Comparison of ENCODE assay signal across 9 cellular contexts in the genomic region with DNA sequence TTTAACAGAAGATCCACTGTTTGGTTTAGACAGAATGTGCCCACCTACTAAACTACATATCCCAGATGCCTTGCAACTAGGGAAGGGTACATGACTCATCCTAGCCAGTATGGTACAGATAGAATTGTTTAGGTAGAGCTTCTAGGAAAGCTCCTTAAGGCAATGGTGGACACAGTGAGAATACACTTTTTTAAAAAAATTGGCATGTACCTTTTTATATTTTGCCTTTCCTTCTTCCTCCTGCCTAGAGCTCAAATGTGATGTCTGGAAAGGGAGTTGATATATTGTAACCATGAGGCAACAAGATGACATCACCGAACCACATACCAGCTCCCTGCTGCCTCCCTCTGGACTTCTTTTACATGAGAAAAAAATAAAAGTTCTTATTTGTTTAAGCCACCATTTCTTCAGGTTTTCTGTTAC. TPM values are rescaled to one million over a fixed set of nuclear protein-coding genes. Genes with fewer than 3 reads are reported as not detected.
DNase-seq lines count a peak whose midpoint lies in the region; ATAC-seq and TF ChIP-seq lines count a peak whose summit lies in the region.
"Had no signal": no experiment of that assay in that cellular context is flagged by ENCODE, and none has a peak within 500 bp of the region (broad histone marks: within the 10 kb centered on the region; RNA-seq: fewer than 3 reads in every experiment).

No MANE protein-coding gene starts in this region.

- H3K9me3 ChIP-seq in OCI-LY3 (ENCODE audit: insufficient read depth, low read length), result no peaks in the 10 kb centered on the region
- H3K9me3 ChIP-seq: spleen had no signal

- no peaks in the 10 kb centered on the region for H3K36me3 ChIP-seq in GM23338 (ENCODE audit: insufficient read depth)
- H3K36me3 ChIP-seq in OCI-LY3 (replicated peaks; ENCODE audit: low read depth, low read length), result no peaks in the 10 kb centered on the region
- H3K36me3 ChIP-seq: spleen had no signal

- H3K4me3 ChIP-seq in AG10803 (ENCODE audit: low read length) (no peak overlapping the region), GM23338 (no peak overlapping the region), OCI-LY3 (ENCODE audit: low read length) (no peak overlapping the region)
- H3K4me3 ChIP-seq: spleen had no signal

- no peaks in the 10 kb centered on the region for H3K27me3 Mint-ChIP-seq in GM23338 (ENCODE audit: insufficient read depth, low read depth, poor library complexity)

- POLR2A ChIA-PET in GM10248 (lab: Yijun Ruan, JAX), result no interaction called here

- no peak overlapping the region for H3K27ac ChIP-seq in GM23338 (ENCODE audit: low read depth)
- H3K27ac ChIP-seq in OCI-LY3 (ENCODE audit: low read length), result no peak overlapping the region
- no peak overlapping the region for H3K27ac ChIP-seq in foreskin keratinocyte
- H3K27ac ChIP-seq: spleen had no signal

- H3K79me2 ChIP-seq in GM23338 (replicated peaks; ENCODE audit: insufficient read depth) (no peaks in the 10 kb centered on the region), OCI-LY3 (ENCODE audit: low read length) (no peaks in the 10 kb centered on the region)

- H3K4me1 Mint-ChIP-seq in GM23338, result no peaks in the 10 kb centered on the region

- H3K9me3 Mint-ChIP-seq in GM23338, result no peaks in the 10 kb centered on the region; the same call in 2 of the 3 replicates

- H3K4me3 Mint-ChIP-seq in GM23338, result no peak overlapping the region

- CTCF ChIA-PET in GM10248 (lab: Yijun Ruan, JAX), result interaction anchor here (0.7 to 3.1 kb wide), 15 partner anchors 9 to 207 kb away, joined by 3 to 13 read pairs (median 4); no protein-coding TSS in a partner anchor

- H3K36me3 Mint-ChIP-seq in GM23338 (ENCODE audit: low read depth), result no peaks in the 10 kb centered on the region

- no peaks in the 10 kb centered on the region for H3K27me3 ChIP-seq in GM23338 (ENCODE audit: insufficient read depth)
- peaks cover 4% of the 10 kb centered on the region; the same call in 1 of the 2 replicates for H3K27me3 ChIP-seq in OCI-LY3 (ENCODE audit: low read depth, low read length)
- peaks cover 47% of the 10 kb centered on the region for H3K27me3 ChIP-seq in foreskin keratinocyte

- TF ChIP-seq CTCF in AG10803 (conservative IDR thresholded peaks at IDR 0.05; ENCODE audit: low read length) (peak; percentile 56), GM23338 (conservative IDR thresholded peaks at IDR 0.05; ENCODE audit: low read depth in 2 of 2) (peak; percentile 44 to 46), OCI-LY3 (IDR thresholded peaks at IDR 0.05; ENCODE audit: low read depth, low read length) (peak; percentile 43), foreskin keratinocyte (conservative IDR thresholded peaks at IDR 0.05) (peak; percentile 60), GM10248 (IDR thresholded peaks at IDR 0.05; ENCODE audit: control extremely low read depth, extremely low read depth, low read depth, missing control alignments) (no peak)

- H3K4me1 ChIP-seq in GM23338 (ENCODE audit: insufficient read depth), result no peaks in the 10 kb centered on the region
- H3K4me1 ChIP-seq in OCI-LY3 (ENCODE audit: low read length), result no peaks in the 10 kb centered on the region
- no peaks in the 10 kb centered on the region for H3K4me1 ChIP-seq in foreskin keratinocyte
- H3K4me1 ChIP-seq: spleen had no signal

- H3F3A ChIP-seq in GM23338 (replicated peaks; ENCODE audit: low read depth), result no peaks in the 10 kb centered on the region

- H4K20me1 ChIP-seq in GM23338 (replicated peaks; ENCODE audit: insufficient read depth) (no peaks in the 10 kb centered on the region), OCI-LY3 (ENCODE audit: insufficient read depth, low read length) (no peaks in the 10 kb centered on the region)

- DNase-seq in AG10803 (ENCODE audit: low read depth) (peak; percentile 65), GM23338 (ENCODE audit: low spot score) (peak; percentile 55), foreskin keratinocyte (peak; percentile 20 to 62), NK-92 (lab: John Stamatoyannopoulos, UW; ENCODE audit: unreplicated experiment) (no peak), NCI-H2029 treated with DMSO at 0.1 percent for 48 hours (lab: John Stamatoyannopoulos, UW) (no peak), GM10248 (ENCODE audit: extremely low spot score) (no peak)
- DNase-seq: spleen had no signal

- H3K9me2 ChIP-seq in GM23338 (ENCODE audit: insufficient read depth), result no peaks in the 10 kb centered on the region

- H3K27ac Mint-ChIP-seq in GM23338, result no peak overlapping the region

- H2AFZ ChIP-seq in GM23338 (peak overlapping the region; percentile 23; the same call in 1 of the 2 replicates), OCI-LY3 (ENCODE audit: low read depth, low read length) (no peak overlapping the region)

- peak; percentile 62 for ATAC-seq in GM23338
- peak; percentile 88 for ATAC-seq in foreskin keratinocyte
- no peak for ATAC-seq in HG03108 (IDR thresholded peaks at IDR 0.05; ENCODE audit: unreplicated experiment)

- H3K4me2 ChIP-seq in GM23338 (no peak overlapping the region), OCI-LY3 (ENCODE audit: low read length) (no peak overlapping the region)

- H3K9ac ChIP-seq in OCI-LY3 (ENCODE audit: low read length), result no peak overlapping the region

TF ChIP-seq in GM23338, 12 proteins besides CTCF, POLR2A, EP300 and RAD21:
- no peak for TF ChIP-seq STAT1 (IDR thresholded peaks at IDR 0.05; ENCODE audit: unreplicated experiment)
- peak; percentile 82 for TF ChIP-seq CREB1 (CRISPR knock-in tag; IDR thresholded peaks at IDR 0.05; ENCODE audit: low read depth)
- TF ChIP-seq ZNF331 (CRISPR knock-in tag; IDR thresholded peaks at IDR 0.05; ENCODE audit: low read depth), result no peak
- TF ChIP-seq JUNB (IDR thresholded peaks at IDR 0.05; ENCODE audit: unreplicated experiment), result no peak
- TF ChIP-seq, protein P1, sequence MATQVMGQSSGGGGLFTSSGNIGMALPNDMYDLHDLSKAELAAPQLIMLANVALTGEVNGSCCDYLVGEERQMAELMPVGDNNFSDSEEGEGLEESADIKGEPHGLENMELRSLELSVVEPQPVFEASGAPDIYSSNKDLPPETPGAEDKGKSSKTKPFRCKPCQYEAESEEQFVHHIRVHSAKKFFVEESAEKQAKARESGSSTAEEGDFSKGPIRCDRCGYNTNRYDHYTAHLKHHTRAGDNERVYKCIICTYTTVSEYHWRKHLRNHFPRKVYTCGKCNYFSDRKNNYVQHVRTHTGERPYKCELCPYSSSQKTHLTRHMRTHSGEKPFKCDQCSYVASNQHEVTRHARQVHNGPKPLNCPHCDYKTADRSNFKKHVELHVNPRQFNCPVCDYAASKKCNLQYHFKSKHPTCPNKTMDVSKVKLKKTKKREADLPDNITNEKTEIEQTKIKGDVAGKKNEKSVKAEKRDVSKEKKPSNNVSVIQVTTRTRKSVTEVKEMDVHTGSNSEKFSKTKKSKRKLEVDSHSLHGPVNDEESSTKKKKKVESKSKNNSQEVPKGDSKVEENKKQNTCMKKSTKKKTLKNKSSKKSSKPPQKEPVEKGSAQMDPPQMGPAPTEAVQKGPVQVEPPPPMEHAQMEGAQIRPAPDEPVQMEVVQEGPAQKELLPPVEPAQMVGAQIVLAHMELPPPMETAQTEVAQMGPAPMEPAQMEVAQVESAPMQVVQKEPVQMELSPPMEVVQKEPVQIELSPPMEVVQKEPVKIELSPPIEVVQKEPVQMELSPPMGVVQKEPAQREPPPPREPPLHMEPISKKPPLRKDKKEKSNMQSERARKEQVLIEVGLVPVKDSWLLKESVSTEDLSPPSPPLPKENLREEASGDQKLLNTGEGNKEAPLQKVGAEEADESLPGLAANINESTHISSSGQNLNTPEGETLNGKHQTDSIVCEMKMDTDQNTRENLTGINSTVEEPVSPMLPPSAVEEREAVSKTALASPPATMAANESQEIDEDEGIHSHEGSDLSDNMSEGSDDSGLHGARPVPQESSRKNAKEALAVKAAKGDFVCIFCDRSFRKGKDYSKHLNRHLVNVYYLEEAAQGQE (IDR thresholded peaks at IDR 0.05; ENCODE audit: unreplicated experiment), result no peak
- TF ChIP-seq, protein P2, sequence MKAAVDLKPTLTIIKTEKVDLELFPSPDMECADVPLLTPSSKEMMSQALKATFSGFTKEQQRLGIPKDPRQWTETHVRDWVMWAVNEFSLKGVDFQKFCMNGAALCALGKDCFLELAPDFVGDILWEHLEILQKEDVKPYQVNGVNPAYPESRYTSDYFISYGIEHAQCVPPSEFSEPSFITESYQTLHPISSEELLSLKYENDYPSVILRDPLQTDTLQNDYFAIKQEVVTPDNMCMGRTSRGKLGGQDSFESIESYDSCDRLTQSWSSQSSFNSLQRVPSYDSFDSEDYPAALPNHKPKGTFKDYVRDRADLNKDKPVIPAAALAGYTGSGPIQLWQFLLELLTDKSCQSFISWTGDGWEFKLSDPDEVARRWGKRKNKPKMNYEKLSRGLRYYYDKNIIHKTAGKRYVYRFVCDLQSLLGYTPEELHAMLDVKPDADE (IDR thresholded peaks at IDR 0.05), result no peak
- no peak for TF ChIP-seq POLR2AphosphoS5 (IDR thresholded peaks at IDR 0.05; ENCODE audit: low read depth)

RNA-seq across cellular contexts. Expression of a gene that starts 14.4 kb away (rescaled TPM):
- 1.0 and 3.0 TPM in 2 replicates for total RNA-seq in GM23338 (2014; rRNA removed; shearing (Covaris generic))
- polyA plus RNA-seq in GM23338 (2016; fragmentation: Nextera tagmentation; extraction: Ambion mirVana), result 0.40 and 0.57 TPM in 2 replicates
- total RNA-seq in foreskin keratinocyte, result not detected in 2 replicates
- polyA plus RNA-seq in foreskin keratinocyte, result not detected in 2 replicates

Comparison
In these comparisons a context has a peak if more than half of its experiments do, and no peak if none do; other contexts are left out.
1. DNase-seq: peak in AG10803 (single experiment), GM23338 (single experiment) and foreskin keratinocyte (2 of 2); none in NK-92 (single experiment), NCI-H2029 treated with DMSO at 0.1 percent for 48 hours (single experiment) and GM10248 (single experiment).